In genomic region chr6:52284460-52285173, GRCh38 we compare ENCODE assay signal across 8 cellular contexts. TPM values are rescaled to one million over a fixed set of nuclear protein-coding genes. Genes with fewer than 3 reads are reported as not detected.
DNase-seq lines count a peak whose midpoint lies in the region; ATAC-seq, FAIRE-seq and TF ChIP-seq lines count a peak whose summit lies in the region.

TSS of gene MCM3 (minus strand) at chr6:52284742. CDS start at chr6:52284674, 68 bp downstream.

- H3K14ac ChIP-seq in H1 (ENCODE audit: insufficient read length): no peak within 1 kb of the TSS

- no peak for TF ChIP-seq RAD21 in H1 (IDR thresholded peaks at IDR 0.05 in 1 of 2, conservative IDR thresholded peaks at IDR 0.05 in 1 of 2; ENCODE audit: low read depth in 2 of 2, low read length in 2 of 2)

- peaks cover 0 to 5% (median 2%) of the 10 kb centered on the region in 4 experiments; a peak in 4 of 7 replicates for H3K4me1 ChIP-seq in H1 (replicated peaks in 1 of 4; ENCODE audit: control insufficient read depth in 3 of 4, insufficient read depth in 4 of 4, low read length in 3 of 4)

- no peak for TF ChIP-seq EP300 in H1 (IDR thresholded peaks at IDR 0.05; ENCODE audit: borderline replicate concordance in 1 of 2, low read depth in 2 of 2, low read length in 2 of 2)

- H2BK12ac ChIP-seq in H1 (ENCODE audit: low read depth, low read length): peak within 1 kb of the TSS; percentile 1; the same call in 1 of the 2 replicates

- H3K23me2 ChIP-seq in H1 (ENCODE audit: low read depth, low read length): no peaks in the 10 kb centered on the region

- no peak within 1 kb of the TSS for H3K23ac ChIP-seq in H1 (ENCODE audit: insufficient read length)

- H3K4me1 Mint-ChIP-seq in memory B cell: peaks cover 14% of the 10 kb centered on the region

- peaks cover 4 to 11% of the 10 kb centered on the region in 2 experiments for H4K20me1 ChIP-seq in H1 (replicated peaks in 1 of 2; ENCODE audit: control insufficient read depth in 1 of 2, insufficient read depth in 2 of 2, low read length in 2 of 2)

- H3K27me3 ChIP-seq in H1 (replicated peaks in 1 of 4; ENCODE audit: control insufficient read depth in 3 of 4, extremely low read depth in 1 of 4, insufficient read depth in 3 of 4, low read length in 3 of 4): no peaks in the 10 kb centered on the region

- H2BK20ac ChIP-seq in H1 (ENCODE audit: low read length): no peak within 1 kb of the TSS

- H2BK120ac ChIP-seq in H1 (replicated peaks; ENCODE audit: low read depth, low read length): no peak within 1 kb of the TSS

- H4K91ac ChIP-seq in H1 (replicated peaks; ENCODE audit: insufficient read length, low read length): peak within 1 kb of the TSS; percentile 57

- no peaks in the 10 kb centered on the region for H3K9me3 ChIP-seq in H1 (ENCODE audit: insufficient read depth in 2 of 2, low read depth in 1 of 2, low read length in 1 of 2)

- peak within 1 kb of the TSS; percentile 1 for H3K4me3 Mint-ChIP-seq in memory B cell

- peak within 1 kb of the TSS; percentile 72 for H3K18ac ChIP-seq in H1 (ENCODE audit: extremely low read depth, low read length)

- peak within 1 kb of the TSS; percentile 94 to 100 (median 99) for H3K9ac ChIP-seq in H1 (replicated peaks in 1 of 4; ENCODE audit: extremely low read depth in 1 of 4, low read depth in 3 of 4, low read length in 3 of 4)

- TF ChIP-seq POLR2A in H1 (IDR thresholded peaks at IDR 0.05; ENCODE audit: control extremely low read depth in 1 of 2, low read depth in 2 of 2, low read length in 2 of 2): peak; percentile 89 to 98

- H2AFZ ChIP-seq in H1 (ENCODE audit: low read length): peak within 1 kb of the TSS; percentile 57; the same call in 1 of the 2 replicates

- H3K27ac Mint-ChIP-seq in memory B cell: no peak within 1 kb of the TSS

- peak within 1 kb of the TSS; percentile 99; the same call in 1 of the 2 replicates for H4K8ac ChIP-seq in H1 (ENCODE audit: extremely low read depth, insufficient read depth, low read length)

- no peaks in the 10 kb centered on the region for H3K27me3 Mint-ChIP-seq in memory B cell

- peaks cover 9 to 46% of the 10 kb centered on the region in 2 experiments for H3K79me2 ChIP-seq in H1 (ENCODE audit: control insufficient read depth in 1 of 2, insufficient read depth in 2 of 2, low read length in 2 of 2)

- no peaks in the 10 kb centered on the region for H3K9me3 Mint-ChIP-seq in memory B cell

- H2BK5ac ChIP-seq in H1 (ENCODE audit: low read depth, low read length): peak within 1 kb of the TSS; percentile 89; the same call in 1 of the 2 replicates

- peak within 1 kb of the TSS; percentile 94 to 98 (median 96) for H3K4me3 ChIP-seq in H1 (ENCODE audit: extremely low read depth in 1 of 4, insufficient read depth in 2 of 4, low read depth in 3 of 4, low read length in 4 of 4)

- peaks cover 6% of the 10 kb centered on the region; the same call in 1 of the 2 replicates for H3K79me1 ChIP-seq in H1 (ENCODE audit: low read depth, low read length)

- CTCF ChIA-PET in activated CD8-positive, alpha-beta memory T cell treated with anti-CD3 and anti-CD28 coated beads for 36 hours (lab: Charles Lee): interaction anchor here (0.6 to 3.4 kb wide), 13 partner anchors 12 to 782 kb away, joined by 3 to 17 read pairs (median 5); partner anchors contain the start of genes EFHC1 and PAQR8
- CTCF ChIA-PET in H1 (lab: Charles Lee; ENCODE audit: partially characterized antibody): interaction anchor here (0.6 to 12.5 kb wide), 15 partner anchors 15 to 378 kb away, joined by 3 to 175 read pairs (median 9); no protein-coding TSS in a partner anchor

- peak within 1 kb of the TSS; percentile 96 for H3K27ac ChIP-seq in H1 (ENCODE audit: low read depth, low read length)

- ATAC-seq in memory B cell (ENCODE audit: low read depth): peak; percentile 93

- H3K56ac ChIP-seq in H1 (replicated peaks; ENCODE audit: insufficient read length, low read depth, low read length): no peak within 1 kb of the TSS

- DNase-seq in CMK (ENCODE audit: low read depth): peak; percentile 95
- peak; percentile 97 for DNase-seq in GM20000 (ENCODE audit: low spot score)
- DNase-seq in HT-29 (ENCODE audit: low spot score): peak; percentile 98
- DNase-seq in NOMO-1 (lab: John Stamatoyannopoulos, UW; ENCODE audit: unreplicated experiment in 2 of 2): peak; percentile 100
- peak; percentile 91 to 98 for DNase-seq in H1 (ENCODE audit: low read depth in 1 of 2, low spot score in 2 of 2)
- peak; percentile 81 to 94 for DNase-seq in memory B cell (ENCODE audit: low spot score in 2 of 2)
- DNase-seq in stimulated activated CD8-positive, alpha-beta memory T cell treated with anti-CD3 and anti-CD28 coated beads, Interleukin-12 subunit alpha, Interleukin-12 subunit beta, amount 100 ng/mL, for 24 hours (ENCODE audit: extremely low read depth): peak; percentile 86

- POLR2A ChIA-PET in activated CD8-positive, alpha-beta memory T cell treated with anti-CD3 and anti-CD28 coated beads for 36 hours (lab: Charles Lee): interaction anchor here (1.1 to 2.5 kb wide), 9 partner anchors 12 to 135 kb away, joined by 3 to 22 read pairs (median 4); partner anchors contain the start of genes EFHC1 and PAQR8
- POLR2A ChIA-PET in H1 (lab: Charles Lee; ENCODE audit: partially characterized antibody): interaction anchor here (0.6 to 6.0 kb wide), 31 partner anchors 9 to 387 kb away, joined by 3 to 87 read pairs (median 3); partner anchors contain the start of genes EFHC1 and PAQR8

- H3K4ac ChIP-seq in H1 (replicated peaks; ENCODE audit: insufficient read length, low read depth, low read length): no peak within 1 kb of the TSS

- FAIRE-seq in H1 (lab: Jason Lieb, UNC): peak; percentile 99

- peak within 1 kb of the TSS; percentile 67 to 74 for H3K4me2 ChIP-seq in H1 (ENCODE audit: insufficient read depth in 1 of 2, low read depth in 2 of 2, low read length in 2 of 2)

- H3K36me3 ChIP-seq in H1 (ENCODE audit: control insufficient read depth in 2 of 4, insufficient read depth in 4 of 4, low read length in 3 of 4): peaks cover 25 to 37% (median 34%) of the 10 kb centered on the region in 4 experiments

- 1% methylated on average over 42 of the region's 52 CpGs; no CpG with 5 or more reads in 1 of the 2 experiments for WGBS in H1 (ENCODE audit: extremely low coverage in 1 of 2, insufficient coverage in 1 of 2, insufficient read length in 1 of 2, insufficient replicate concordance in 2 of 2, low coverage in 1 of 2, low lambda C conversion rate in 2 of 2, missing lambda C conversion rate in 1 of 2), 2 experiments

- peaks cover 14% of the 10 kb centered on the region for H3K36me3 Mint-ChIP-seq in memory B cell

- H2AK5ac ChIP-seq in H1 (ENCODE audit: low read depth, low read length): no peak within 1 kb of the TSS; the same call in 1 of the 2 replicates

- H2BK15ac ChIP-seq in H1 (ENCODE audit: low read length): no peak within 1 kb of the TSS

- no peak for TF ChIP-seq CTCF in GM20000 (IDR thresholded peaks at IDR 0.05; ENCODE audit: extremely low read depth, missing control alignments)
- no peak for TF ChIP-seq CTCF in H1 (IDR thresholded peaks at IDR 0.05; ENCODE audit: control extremely low read depth in 1 of 3, insufficient read depth in 1 of 3, low read depth in 1 of 3, low read length in 3 of 3)

- H4K5ac ChIP-seq in H1 (ENCODE audit: insufficient read length, low read depth, low read length): peak within 1 kb of the TSS; percentile 57

TF ChIP-seq in H1, 55 proteins besides CTCF, POLR2A, EP300 and RAD21 (continues in another document):
- no peak for TF ChIP-seq BRCA1 (IDR thresholded peaks at IDR 0.05; ENCODE audit: low read depth, low read length)
- no peak for TF ChIP-seq BCL11A (IDR thresholded peaks at IDR 0.05; ENCODE audit: low read depth in 2 of 2, low read length in 2 of 2)
- TF ChIP-seq ATF2 (IDR thresholded peaks at IDR 0.05; ENCODE audit: low read length): no peak
- no peak for TF ChIP-seq HDAC6 (IDR thresholded peaks at IDR 0.05; ENCODE audit: low read depth, low read length)
- TF ChIP-seq POLR2AphosphoS5 (IDR thresholded peaks at IDR 0.05; ENCODE audit: low read depth, low read length): peak; percentile 89
- no peak for TF ChIP-seq CBX8 (IDR thresholded peaks at IDR 0.05; ENCODE audit: borderline replicate concordance, low read depth, low read length)
- TF ChIP-seq ZNF274 (IDR thresholded peaks at IDR 0.05; ENCODE audit: borderline replicate concordance, extremely low read depth, low read length): no peak
- TF ChIP-seq E2F6 (IDR thresholded peaks at IDR 0.05): peak; percentile 88
- TF ChIP-seq RNF2 (IDR thresholded peaks at IDR 0.05; ENCODE audit: borderline replicate concordance, low read depth, low read length, missing control alignments, poor library complexity, severe bottlenecking): no peak
- peak; percentile 85 for TF ChIP-seq TAF1 (IDR thresholded peaks at IDR 0.05; ENCODE audit: low read depth, low read length)

RNA-seq across cellular contexts. Expression of gene MCM3, which starts in this region (rescaled TPM):
- 163 and 170 TPM in 2 replicates for total RNA-seq in HT-29 (2014; rRNA removed; shearing (Covaris generic))
- 100 to 1,000 TPM; 297 to 301 TPM for total RNA-seq in activated CD8-positive, alpha-beta memory T cell treated with anti-CD3 and anti-CD28 coated beads for 36 hours
- total RNA-seq in H1 (2021; fragmentation: NEBNext Ultra II Directional; extraction: Animal tissue kit (Norgen Biotek cat#: 25700)): 293 TPM in 2 replicates
- 262 and 275 TPM in 2 replicates for polyA plus RNA-seq in H1 (2011; rRNA removed)
- polyA plus RNA-seq in H1 (2011; cell fraction: cytosol; rRNA removed): 388 TPM
- polyA plus RNA-seq in H1 (2011; cell fraction: nucleus; rRNA removed): 398 TPM
- 284 to 317 TPM (median 306 TPM) in 4 replicates for polyA plus RNA-seq in H1 (2012, experiment 1 of 2)
- 63.7 TPM for polyA plus RNA-seq in H1 (2012, experiment 2 of 2)
- 154 TPM for polyA plus RNA-seq in H1 (2013, experiment 1 of 2)
- 151 TPM for polyA plus RNA-seq in H1 (2013, experiment 2 of 2)
- polyA minus RNA-seq in H1 (2011; rRNA and poly(A)+ RNA removed): 510 and 545 TPM in 2 replicates
- polyA minus RNA-seq in H1 (2011; cell fraction: cytosol; rRNA and poly(A)+ RNA removed): 161 TPM
- polyA minus RNA-seq in H1 (2011; cell fraction: nucleus; rRNA and poly(A)+ RNA removed): 219 TPM

Comparison
In these comparisons a context has a peak if more than half of its experiments do, and no peak if none do; other contexts are left out.
1. Peak in every context shown above with its lines: DNase-seq, ATAC-seq, H3K4me3 ChIP-seq and H3K27ac ChIP-seq.